In the genomic region with DNA sequence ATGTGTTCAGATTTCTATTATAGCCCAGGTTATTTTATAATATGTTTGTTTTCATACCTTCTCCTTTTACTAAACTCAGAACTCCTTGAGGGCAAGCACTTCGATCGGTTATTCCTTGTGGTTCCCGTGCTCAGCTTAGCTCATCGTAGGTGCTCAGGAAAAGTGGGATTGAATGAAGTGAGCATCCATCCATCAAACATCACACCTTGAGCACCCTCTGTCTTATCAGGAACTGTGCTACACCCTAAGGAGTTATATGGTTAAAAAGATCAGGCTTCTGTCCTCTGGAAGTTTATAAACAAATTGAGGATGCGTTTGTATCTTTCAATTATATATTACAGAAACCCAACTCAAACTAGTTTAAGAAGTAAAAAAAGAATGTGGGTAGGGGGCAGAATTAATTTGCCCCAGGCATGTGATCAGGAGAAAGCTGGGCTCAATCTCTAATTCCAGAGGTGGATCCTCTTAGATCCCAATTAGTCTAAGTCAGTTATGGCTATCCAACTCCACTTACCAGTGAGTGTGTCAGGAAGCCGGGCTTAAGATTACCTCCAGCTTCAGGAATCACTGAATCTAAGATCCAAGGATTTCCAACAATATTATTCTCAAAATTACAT, we compare ENCODE assay signal across 12 cellular contexts. TPM values are rescaled to one million over a fixed set of nuclear protein-coding genes. Genes with fewer than 3 reads are reported as not detected.
A peak's percentile ranks its signal among the peaks of the same experiment; 100 is the strongest.
DNase-seq lines count a peak whose midpoint lies in the region; ATAC-seq, FAIRE-seq and TF ChIP-seq lines count a peak whose summit lies in the region.
"Had no signal": no experiment of that assay in that cellular context is flagged by ENCODE, and none has a peak within 500 bp of the region (broad histone marks: within the 10 kb centered on the region; RNA-seq: fewer than 3 reads in every experiment).

No MANE protein-coding gene starts in this region.

- H3K4me1 ChIP-seq in Loucy (ENCODE audit: insufficient read depth, low read length, poor library complexity, severe bottlenecking) (peaks cover 25% of the 10 kb centered on the region), K562 (replicated peaks in 1 of 2; ENCODE audit: control insufficient read depth in 2 of 2, insufficient read depth in 2 of 2, low read length in 2 of 2) (peaks cover 19 to 32% of the 10 kb centered on the region in 2 experiments)

- FAIRE-seq in K562 (lab: Jason Lieb, UNC): peak; percentile 68
- FAIRE-seq: H54 had no signal

- H3K9me3 Mint-ChIP-seq in nephron progenitor cell: no peaks in the 10 kb centered on the region
- H3K9me3 Mint-ChIP-seq: naive B cell had no signal

- no peak overlapping the region for H3K27ac ChIP-seq in K562 (ENCODE audit: extremely low read depth, low read depth, low read length)
- H3K27ac ChIP-seq: SJCRH30 had no signal

- H3K36me3 Mint-ChIP-seq in nephron progenitor cell (ENCODE audit: low read depth): no peaks in the 10 kb centered on the region
- H3K36me3 Mint-ChIP-seq: naive B cell had no signal

- H3K9me3 ChIP-seq in Loucy (ENCODE audit: insufficient read depth, low read depth, low read length) (no peaks in the 10 kb centered on the region), K562 (replicated peaks; ENCODE audit: control insufficient read depth, insufficient read depth, low read depth, low read length) (no peaks in the 10 kb centered on the region)
- H3K9me3 ChIP-seq: SJCRH30 had no signal

- 3% methylated on average over 6 of the region's 6 CpGs for WGBS in K562 (ENCODE audit: insufficient coverage, low coverage, missing lambda C conversion rate)

- in situ Hi-C loops in K562 (cut with MboI): loop anchor here (10.0 kb wide), 1 partner anchor 114 kb away; no protein-coding TSS in a partner anchor

- no peaks in the 10 kb centered on the region for H3K36me3 ChIP-seq in Loucy (ENCODE audit: insufficient read depth, low read length)
- no peaks in the 10 kb centered on the region for H3K36me3 ChIP-seq in K562 (ENCODE audit: control insufficient read depth, insufficient read depth, low read length)
- H3K36me3 ChIP-seq: SJCRH30 had no signal

- H3K27me3 ChIP-seq in Loucy (ENCODE audit: insufficient read depth, low read length, poor library complexity, severe bottlenecking) (no peaks in the 10 kb centered on the region), K562 (ENCODE audit: control insufficient read depth in 2 of 2, insufficient read depth in 2 of 2, low read length in 2 of 2) (no peaks in the 10 kb centered on the region)
- H3K27me3 ChIP-seq: SJCRH30 had no signal

- POLR2A ChIA-PET in K562 (lab: Yijun Ruan, JAX): interaction anchor here (1.3 kb wide), 1 partner anchor 17 kb away, joined by 3 read pairs; no protein-coding TSS in a partner anchor

- TF ChIP-seq CTCF in GM10266 (IDR thresholded peaks at IDR 0.05; ENCODE audit: control insufficient read depth, insufficient read depth, low read depth, missing control alignments): peak; percentile 58
- peak; percentile 72 for TF ChIP-seq CTCF in Loucy (conservative IDR thresholded peaks at IDR 0.05; ENCODE audit: low read length)
- peak; percentile 57 to 75 (median 66) for TF ChIP-seq CTCF in K562 (IDR thresholded peaks at IDR 0.05 in 2 of 3, conservative IDR thresholded peaks at IDR 0.05 in 1 of 3; ENCODE audit: insufficient read depth in 2 of 3, low read depth in 1 of 3, low read length in 3 of 3)
- TF ChIP-seq CTCF in nephron progenitor cell (IDR thresholded peaks at IDR 0.05): peak; percentile 8

- no peak for TF ChIP-seq POLR2A in K562 (conservative IDR thresholded peaks at IDR 0.05)

- peaks cover 9% of the 10 kb centered on the region for H3K27me3 Mint-ChIP-seq in nephron progenitor cell (ENCODE audit: low read depth, poor library complexity)
- H3K27me3 Mint-ChIP-seq: naive B cell had no signal

- no peak for TF ChIP-seq EP300 in K562 (IDR thresholded peaks at IDR 0.05; ENCODE audit: low read length)

- DNase-seq in GM10266 (ENCODE audit: extremely low spot score) (peak; percentile 14), K562 (ENCODE audit: extremely low read depth in 1 of 4, low spot score in 3 of 4) (peak; percentile 42 to 51 (median 46)), nephron progenitor cell (no peak)
- DNase-seq in activated CD4-positive, CD25-positive, alpha-beta regulatory T cell (lab: John Stamatoyannopoulos, UW): no peak
- DNase-seq: naive B cell; stimulated activated naive CD4-positive, alpha-beta T cell had no signal

- no peaks in the 10 kb centered on the region for H3F3A ChIP-seq in Loucy (ENCODE audit: low read depth)

- no peak overlapping the region for H3K4me3 ChIP-seq in Loucy (ENCODE audit: low read length, poor library complexity, severe bottlenecking)
- H3K4me3 ChIP-seq in K562: no peak overlapping the region
- H3K4me3 ChIP-seq: SJCRH30 had no signal

- H3K9ac ChIP-seq in Loucy (ENCODE audit: low read depth, low read length, poor library complexity, severe bottlenecking) (no peak overlapping the region), K562 (ENCODE audit: insufficient read depth in 1 of 2, low read depth in 2 of 2, low read length in 2 of 2) (no peak overlapping the region)

- no peaks in the 10 kb centered on the region for H3K4me1 Mint-ChIP-seq in nephron progenitor cell

- BruUV-seq in K562 (replicated peaks; lab: Mats Ljungman, UMichigan): no TSS peak

- no peaks in the 10 kb centered on the region for H4K20me1 ChIP-seq in Loucy (ENCODE audit: insufficient read depth, low read length, poor library complexity, severe bottlenecking)
- no peaks in the 10 kb centered on the region for H4K20me1 ChIP-seq in K562 (replicated peaks; ENCODE audit: control insufficient read depth, insufficient read depth, low read length)

- no peak overlapping the region for H3K4me2 ChIP-seq in Loucy (ENCODE audit: low read depth, low read length, poor library complexity, severe bottlenecking)
- H3K4me2 ChIP-seq in K562 (ENCODE audit: insufficient read depth, low read length): no peak overlapping the region

- no peaks in the 10 kb centered on the region for H3K9me1 ChIP-seq in K562 (ENCODE audit: control insufficient read depth, insufficient read depth, low read length)

- H3K79me2 ChIP-seq in Loucy (ENCODE audit: insufficient read depth, low read length) (no peaks in the 10 kb centered on the region), K562 (ENCODE audit: control insufficient read depth, insufficient read depth, low read length) (no peaks in the 10 kb centered on the region)

- peak; percentile 56 for ATAC-seq in K562
- ATAC-seq in GM18498 (IDR thresholded peaks at IDR 0.05; ENCODE audit: unreplicated experiment): no peak
- no peak for ATAC-seq in GM21529 (IDR thresholded peaks at IDR 0.05; ENCODE audit: unreplicated experiment)
- no peak for ATAC-seq in GM21786 (IDR thresholded peaks at IDR 0.05; ENCODE audit: unreplicated experiment)

- intact Hi-C loops in K562 (cut with micrococcal nuclease): loop anchor here (1.0 to 5.0 kb wide), 2 partner anchors 62 to 119 kb away; a partner anchor contains a TSS

- no peak overlapping the region for H3K27ac Mint-ChIP-seq in nephron progenitor cell

- peak; percentile 32 to 77 for TF ChIP-seq RAD21 in K562 (CRISPR knock-in tag; conservative IDR thresholded peaks at IDR 0.05 in 1 of 2, IDR thresholded peaks at IDR 0.05 in 1 of 2)

- H3K4me3 Mint-ChIP-seq in nephron progenitor cell: no peak overlapping the region

- no peak overlapping the region for H2AFZ ChIP-seq in Loucy (ENCODE audit: low read length)
- H2AFZ ChIP-seq in K562 (ENCODE audit: low read depth, low read length): no peak overlapping the region

- CTCF ChIA-PET in K562 (lab: Yijun Ruan, JAX; ENCODE audit: low intra/inter-chr PET ratio): interaction anchor here (1.9 kb wide), 1 partner anchor 119 kb away, joined by 12 read pairs; no protein-coding TSS in a partner anchor

- no peaks in the 10 kb centered on the region for H3K9me2 ChIP-seq in Loucy (replicated peaks; ENCODE audit: low read depth, low read length)

TF ChIP-seq in K562, 482 proteins besides CTCF, POLR2A, EP300 and RAD21 (continues in another document):
- TF ChIP-seq TBP (optimal IDR thresholded peaks at IDR 0.05; ENCODE audit: low read depth, low read length) (no peak), RCOR1 (IDR thresholded peaks at IDR 0.05; ENCODE audit: borderline replicate concordance in 1 of 2, low read depth in 2 of 2, low read length in 2 of 2) (peak in 1 of 2 experiments; percentile 43; a peak in 1 of 4 replicates), ILF3 (IDR thresholded peaks at IDR 0.05; ENCODE audit: borderline replicate concordance) (no peak), ZNF24 (IDR thresholded peaks at IDR 0.05) (peak; percentile 75), CBX8 (IDR thresholded peaks at IDR 0.05; ENCODE audit: borderline replicate concordance, extremely low read depth, low read depth, low read length, poor library complexity, severe bottlenecking) (no peak)
- TF ChIP-seq, protein P1, sequence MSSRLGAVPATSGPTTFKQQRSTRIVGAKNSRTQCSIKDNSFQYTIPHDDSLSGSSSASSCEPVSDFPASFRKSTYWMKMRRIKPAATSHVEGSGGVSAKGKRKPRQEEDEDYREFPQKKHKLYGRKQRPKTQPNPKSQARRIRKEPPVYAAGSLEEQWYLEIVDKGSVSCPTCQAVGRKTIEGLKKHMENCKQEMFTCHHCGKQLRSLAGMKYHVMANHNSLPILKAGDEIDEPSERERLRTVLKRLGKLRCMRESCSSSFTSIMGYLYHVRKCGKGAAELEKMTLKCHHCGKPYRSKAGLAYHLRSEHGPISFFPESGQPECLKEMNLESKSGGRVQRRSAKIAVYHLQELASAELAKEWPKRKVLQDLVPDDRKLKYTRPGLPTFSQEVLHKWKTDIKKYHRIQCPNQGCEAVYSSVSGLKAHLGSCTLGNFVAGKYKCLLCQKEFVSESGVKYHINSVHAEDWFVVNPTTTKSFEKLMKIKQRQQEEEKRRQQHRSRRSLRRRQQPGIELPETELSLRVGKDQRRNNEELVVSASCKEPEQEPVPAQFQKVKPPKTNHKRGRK (tag; IDR thresholded peaks at IDR 0.05): peak; percentile 48; the same call in 1 of the 2 replicates

RNA-seq across cellular contexts. Expression of a gene that starts 59.9 kb away (rescaled TPM):
- total RNA-seq in K562 (2011; cell fraction: chromatin; rRNA removed; ENCODE audit: low replicate concordance): 11.3 and 41.3 TPM in 2 replicates
- total RNA-seq in K562 (2011; cell fraction: nucleolus; rRNA removed): 9.2 and 11.7 TPM in 2 replicates
- 22.9 and 46.2 TPM in 2 replicates for total RNA-seq in K562 (2011; cell fraction: nucleoplasm; rRNA removed)
- total RNA-seq in K562 (2014; rRNA removed) (36.0 and 37.6 TPM in 2 replicates), K562 (2014; rRNA removed; fragmentation: Illumina TruSeq; extraction: Trizol) (41.9 and 45.9 TPM in 2 replicates), K562 (2015; rRNA removed; fragmentation: Illumina TruSeq; extraction: Trizol) (29.9 and 30.7 TPM in 2 replicates), K562 (2021) (40.7 and 42.6 TPM in 2 replicates)
- polyA plus RNA-seq in K562 (2011; rRNA removed) (28.3 and 45.6 TPM in 2 replicates), K562 (2014; fragmentation: Illumina TruSeq; extraction: Trizol) (40.2 and 47.5 TPM in 2 replicates), K562 (2014; fragmentation: Nextera tagmentation; extraction: Ambion mirVana) (10 to 100 TPM in 1 of 2 experiments, 1 to 10 TPM in 1; 9.4 to 10.3 TPM), K562 (2014; rRNA removed) (30.3 and 32.5 TPM in 2 replicates)
- polyA plus RNA-seq in K562 (2011; cell fraction: cytosol; rRNA removed): 11.6 and 15.2 TPM in 2 replicates
- 8.0 and 8.8 TPM in 2 replicates for polyA plus RNA-seq in K562 (2011; cell fraction: nucleus; rRNA removed)
- polyA plus RNA-seq in K562 (2012): 23.9 and 29.5 TPM in 2 replicates
- 43.4 and 45.5 TPM in 2 replicates for polyA minus RNA-seq in K562 (2011; rRNA and poly(A)+ RNA removed)
- 16.7 and 22.8 TPM in 2 replicates for polyA minus RNA-seq in K562 (2011; cell fraction: cytosol; rRNA and poly(A)+ RNA removed)
- polyA minus RNA-seq in K562 (2011; cell fraction: nucleus; rRNA and poly(A)+ RNA removed): 13.6 and 13.7 TPM in 2 replicates

Comparison
In these comparisons a context has a peak if more than half of its experiments do, and no peak if none do; other contexts are left out.
1. DNase-seq: peak in GM10266 (single experiment) and K562 (4 of 4); none in nephron progenitor cell (single experiment) and activated CD4-positive, CD25-positive, alpha-beta regulatory T cell (0 of 4).
2. CTCF ChIP-seq: peak in every context shown above with its lines; median percentile 72 in Loucy; 66 in K562; 58 in GM10266; 8 in nephron progenitor cell.